In genomic region chr1:162944974-162945639, GRCh38 we compare ENCODE assay signal across 20 cellular contexts.
"Had no signal": no experiment of that assay in that cellular context is flagged by ENCODE, and none has a peak within 500 bp of the region (broad histone marks: within the 10 kb centered on the region; RNA-seq: fewer than 3 reads in every experiment).

No MANE protein-coding gene starts in this region.

- H3K4me1 Mint-ChIP-seq: activated B cell treated with CpG ODN at 0.5 μM for 24 hours; activated CD4-positive, alpha-beta T cell treated with anti-CD3 and anti-CD28 coated beads, Interleukin-2, amount 10 ng/mL, durations not matched to agents 24 days and 14 days; naive thymus-derived CD4-positive, alpha-beta T cell had no signal

- H3K9me3 Mint-ChIP-seq: activated B cell treated with CpG ODN at 0.5 μM for 24 hours; activated CD4-positive, alpha-beta T cell treated with anti-CD3 and anti-CD28 coated beads, Interleukin-2, amount 10 ng/mL, durations not matched to agents 24 days and 14 days; activated T-cell treated with anti-CD3 and anti-CD28 coated beads, Interleukin-2, amount 50 U/mL, for 72 hours; naive thymus-derived CD4-positive, alpha-beta T cell; stimulated activated naive CD8-positive, alpha-beta T cell treated with anti-CD3 and anti-CD28 coated beads, Interleukin-15, amount 100 ng/mL, for 72 hours had no signal

- H3K4me3 Mint-ChIP-seq: activated B cell treated with CpG ODN at 0.5 μM for 24 hours; activated CD4-positive, alpha-beta T cell treated with anti-CD3 and anti-CD28 coated beads, Interleukin-2, amount 10 ng/mL, durations not matched to agents 24 days and 14 days; activated naive CD8-positive, alpha-beta T cell; activated T-cell treated with anti-CD3 and anti-CD28 coated beads, Interleukin-2, amount 50 U/mL, for 72 hours; naive thymus-derived CD4-positive, alpha-beta T cell; stimulated activated naive CD8-positive, alpha-beta T cell treated with anti-CD3 and anti-CD28 coated beads, Interleukin-15, amount 100 ng/mL, for 72 hours had no signal

- DNase-seq: activated B cell treated with CpG ODN at 0.5 μM for 24 hours; activated CD4-positive, alpha-beta T cell treated with anti-CD3 and anti-CD28 coated beads, Interleukin-2, amount 10 ng/mL, durations not matched to agents 24 days and 14 days; activated CD8-positive, alpha-beta memory T cell treated with anti-CD3 and anti-CD28 coated beads, Interleukin-2, amount 50 U/mL, for 48 hours; activated gamma-delta T cell; activated T-cell treated with anti-CD3 and anti-CD28 coated beads, Interleukin-2, amount 50 U/mL, for 72 hours; amniotic stem cell; caudate nucleus; left ventricle myocardium inferior; mucosa of descending colon; naive thymus-derived CD4-positive, alpha-beta T cell; ovary; sigmoid colon; stimulated activated CD4-positive, alpha-beta T cell treated with anti-CD3 and anti-CD28 coated beads, Interleukin-1b, Interleukin-23, amount 100 ng/mL, for 48 hours; stimulated activated naive CD8-positive, alpha-beta T cell treated with anti-CD3 and anti-CD28 coated beads, Interleukin-15, amount 100 ng/mL, for 72 hours; upper lobe of right lung had no signal

- H3K27me3 ChIP-seq: hepatocyte, ovary, sigmoid colon, upper lobe of right lung had no signal

- H3K27ac ChIP-seq: hepatocyte, left ventricle myocardium inferior, ovary, sigmoid colon, thoracic aorta, upper lobe of right lung had no signal

- H3K27ac Mint-ChIP-seq: activated B cell treated with CpG ODN at 0.5 μM for 24 hours; activated CD4-positive, alpha-beta T cell treated with anti-CD3 and anti-CD28 coated beads, Interleukin-2, amount 10 ng/mL, durations not matched to agents 24 days and 14 days; activated naive CD8-positive, alpha-beta T cell; activated T-cell treated with anti-CD3 and anti-CD28 coated beads, Interleukin-2, amount 50 U/mL, for 72 hours; naive thymus-derived CD4-positive, alpha-beta T cell; stimulated activated naive CD8-positive, alpha-beta T cell treated with anti-CD3 and anti-CD28 coated beads, Interleukin-15, amount 100 ng/mL, for 72 hours had no signal

- H3K4me3 ChIP-seq: hepatocyte, left ventricle myocardium inferior, mucosa of descending colon, ovary, sigmoid colon, thoracic aorta, upper lobe of right lung had no signal

- H3K36me3 ChIP-seq: left ventricle myocardium inferior, ovary, sigmoid colon, thoracic aorta, upper lobe of right lung had no signal

- H3K4me1 ChIP-seq: upper lobe of right lung had no signal

- H3K36me3 Mint-ChIP-seq: activated naive CD8-positive, alpha-beta T cell; naive thymus-derived CD4-positive, alpha-beta T cell had no signal

- H3K9me3 ChIP-seq: left ventricle myocardium inferior, mucosa of descending colon, ovary, sigmoid colon, thoracic aorta, upper lobe of right lung had no signal

- FAIRE-seq: colon, keratinocyte had no signal
